Comparison of ENCODE assay signal across 15 cellular contexts in the genomic region with DNA sequence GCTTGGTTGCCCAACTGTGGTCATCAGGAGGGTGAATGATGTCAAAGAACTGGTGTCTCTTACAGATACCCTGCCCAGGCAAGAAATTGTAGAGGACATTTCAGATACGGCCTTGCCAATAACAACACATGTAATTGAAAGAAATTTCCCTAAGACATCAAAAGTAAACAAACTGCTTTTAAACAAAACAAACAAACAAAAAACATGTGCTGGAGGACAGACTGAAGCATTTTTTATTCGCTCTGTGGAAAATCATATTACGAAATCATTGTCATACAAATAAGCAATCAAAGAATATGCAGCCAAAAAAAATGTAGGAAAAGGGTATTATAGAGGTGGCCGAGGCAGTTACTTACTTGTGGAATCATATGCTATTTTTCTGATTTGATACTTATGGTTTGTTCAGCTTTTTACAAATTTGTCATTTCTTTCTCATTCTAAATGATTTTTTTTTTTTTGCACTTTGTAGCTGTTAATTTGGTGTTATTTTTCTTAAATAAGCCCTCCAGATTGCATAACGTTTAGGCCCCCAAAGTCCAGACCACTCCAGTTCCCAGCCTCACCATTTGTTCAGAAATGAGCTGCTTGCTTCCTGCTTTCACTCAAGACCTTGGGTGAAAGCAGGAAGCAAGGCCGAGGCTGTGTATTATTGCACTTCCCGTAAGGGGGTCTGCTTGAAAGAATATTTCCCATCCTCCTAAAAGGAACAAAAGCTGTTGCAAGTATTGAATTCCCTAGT. TPM values are rescaled to one million over a fixed set of nuclear protein-coding genes. Genes with fewer than 3 reads are reported as not detected.
DNase-seq lines count a peak whose midpoint lies in the region; ATAC-seq, FAIRE-seq and TF ChIP-seq lines count a peak whose summit lies in the region.
"Had no signal": no experiment of that assay in that cellular context is flagged by ENCODE, and none has a peak within 500 bp of the region (broad histone marks: within the 10 kb centered on the region; RNA-seq: fewer than 3 reads in every experiment).

No MANE protein-coding gene starts in this region.

- no peaks in the 10 kb centered on the region for H3K9me3 ChIP-seq in Loucy (ENCODE audit: insufficient read depth, low read depth, low read length)
- peaks cover 1% of the 10 kb centered on the region; the same call in 2 of the 3 replicates for H3K9me3 ChIP-seq in GM12878 (replicated peaks; ENCODE audit: control insufficient read depth, insufficient read depth, low read length)
- H3K9me3 ChIP-seq: uterus had no signal

- peak overlapping the region; percentile 39 for H2AFZ ChIP-seq in Loucy (ENCODE audit: low read length)
- peak overlapping the region; percentile 76 for H2AFZ ChIP-seq in GM12878 (ENCODE audit: control insufficient read depth, low read depth, low read length)
- H2AFZ ChIP-seq in GM23338 = no peak overlapping the region

- H3K9ac ChIP-seq in Loucy (ENCODE audit: low read depth, low read length, poor library complexity, severe bottlenecking) (no peak overlapping the region), GM12878 (ENCODE audit: control insufficient read depth, insufficient read depth, low read length) (no peak overlapping the region)

- intact Hi-C loops in activated naive CD4-positive, alpha-beta T cell treated with anti-CD3 and anti-CD28 coated beads for 36 hours (cut with micrococcal nuclease) = no loop called here
- intact Hi-C loops in GM12878 (cut with micrococcal nuclease; ENCODE audit: unreplicated experiment) = no loop called here

- RAD21 ChIA-PET in GM12878 (lab: Charles Lee; ENCODE audit: unreplicated experiment) = interaction anchor here (0.9 to 1.1 kb wide), 2 partner anchors 13 to 36 kb away, joined by 3 read pairs; no protein-coding TSS in a partner anchor

- H3K4me3 ChIP-seq in Loucy (ENCODE audit: low read length, poor library complexity, severe bottlenecking) (no peak overlapping the region), GM12878 (no peak overlapping the region), GM23338 (no peak overlapping the region)
- H3K4me3 ChIP-seq: dorsolateral prefrontal cortex, uterus had no signal

- POLR2A ChIA-PET in GM12878 (lab: Charles Lee) = interaction anchor here (0.6 to 1.0 kb wide), 3 partner anchors 12 to 76 kb away, joined by 4 to 6 read pairs (median 4); no protein-coding TSS in a partner anchor

- H3K27me3 Mint-ChIP-seq in activated naive CD4-positive, alpha-beta T cell treated with anti-CD3 and anti-CD28 coated beads for 36 hours (ENCODE audit: low read depth) = no peaks in the 10 kb centered on the region
- peaks cover 7% of the 10 kb centered on the region for H3K27me3 Mint-ChIP-seq in GM23338 (ENCODE audit: insufficient read depth, low read depth, poor library complexity)

- ATAC-seq in activated naive CD4-positive, alpha-beta T cell treated with anti-CD3 and anti-CD28 coated beads, Interleukin-2, amount 50 U/mL, for 72 hours = no peak
- ATAC-seq in GM12878 = no peak
- no peak for ATAC-seq in GM23338

- CTCF ChIA-PET in activated naive CD4-positive, alpha-beta T cell treated with anti-CD3 and anti-CD28 coated beads for 36 hours (lab: Charles Lee) = interaction anchor here (1.1 to 1.4 kb wide), 2 partner anchors 51 to 141 kb away, joined by 3 to 4 read pairs; no protein-coding TSS in a partner anchor
- CTCF ChIA-PET in GM12878 (lab: Yijun Ruan, JAX) = interaction anchor here (0.7 to 1.0 kb wide), 3 partner anchors 15 to 110 kb away, joined by 3 to 5 read pairs (median 4); no protein-coding TSS in a partner anchor

- no peak for TF ChIP-seq EP300 in GM12878 (IDR thresholded peaks at IDR 0.05; ENCODE audit: borderline replicate concordance in 1 of 2, control insufficient read depth in 1 of 2, low read depth in 2 of 2, low read length in 2 of 2)

- in situ Hi-C loops in GM12878 (cut with MboI) = no loop called here

- no peaks in the 10 kb centered on the region for H3K4me1 ChIP-seq in Loucy (ENCODE audit: insufficient read depth, low read length, poor library complexity, severe bottlenecking)
- no peaks in the 10 kb centered on the region; the same call in 1 of the 2 replicates for H3K4me1 ChIP-seq in GM12878 (ENCODE audit: control insufficient read depth, insufficient read depth, low read length)
- H3K4me1 ChIP-seq in GM23338 (ENCODE audit: insufficient read depth) = no peaks in the 10 kb centered on the region
- H3K4me1 ChIP-seq: uterus had no signal

- H3F3A ChIP-seq in Loucy (ENCODE audit: low read depth) (no peaks in the 10 kb centered on the region), GM23338 (replicated peaks; ENCODE audit: low read depth) (no peaks in the 10 kb centered on the region)

- DNase-seq in activated naive CD4-positive, alpha-beta T cell treated with anti-CD3 and anti-CD28 coated beads for 36 hours = no peak
- no peak for DNase-seq in activated naive CD4-positive, alpha-beta T cell treated with anti-CD3 and anti-CD28 coated beads, Interleukin-2, amount 50 U/mL, for 72 hours (ENCODE audit: low spot score in 2 of 2)
- no peak for DNase-seq in GM12878 (ENCODE audit: low read depth, low spot score)
- peak; percentile 17 for DNase-seq in pons (ENCODE audit: low spot score)
- DNase-seq in hippocampal formation (lab: John Stamatoyannopoulos, UW) = no peak
- DNase-seq in GM23338 (ENCODE audit: low spot score) = no peak
- DNase-seq in urothelium cell line (ENCODE audit: low spot score) = no peak
- DNase-seq: DMS79 treated with DMSO at 0.1 percent for 48 hours, NCI-H1694 treated with DMSO at 0.1 percent for 48 hours, NCI-H526 treated with DMSO at 0.1 percent for 48 hours, retina, uterus had no signal

- H3K4me2 ChIP-seq in Loucy (ENCODE audit: low read depth, low read length, poor library complexity, severe bottlenecking) (no peak overlapping the region), GM12878 (ENCODE audit: control insufficient read depth, insufficient read depth) (no peak overlapping the region), GM23338 (no peak overlapping the region)

- TF ChIP-seq CTCF in Loucy (conservative IDR thresholded peaks at IDR 0.05; ENCODE audit: low read length) = no peak
- no peak for TF ChIP-seq CTCF in GM12878 (IDR thresholded peaks at IDR 0.05 in 2 of 3, conservative IDR thresholded peaks at IDR 0.05 in 1 of 3; ENCODE audit: control insufficient read depth in 2 of 3, extremely low read depth in 1 of 3, insufficient read depth in 1 of 3, low read depth in 3 of 3, low read length in 3 of 3)
- no peak for TF ChIP-seq CTCF in GM23338 (conservative IDR thresholded peaks at IDR 0.05; ENCODE audit: low read depth in 2 of 2)

- no peak for FAIRE-seq in GM12878 (lab: Jason Lieb, UNC)
- FAIRE-seq in urothelium cell line (lab: Jason Lieb, UNC) = no peak
- FAIRE-seq: islet of Langerhans had no signal

- H3K27ac Mint-ChIP-seq in activated naive CD4-positive, alpha-beta T cell treated with anti-CD3 and anti-CD28 coated beads for 36 hours = peak overlapping the region; percentile 41
- peak overlapping the region in 1 of 2 donors; percentile 91 for H3K27ac Mint-ChIP-seq in activated naive CD4-positive, alpha-beta T cell treated with anti-CD3 and anti-CD28 coated beads, Interleukin-2, amount 50 U/mL, for 72 hours
- H3K27ac Mint-ChIP-seq in GM23338 = no peak overlapping the region

- H4K20me1 ChIP-seq in Loucy (ENCODE audit: insufficient read depth, low read length, poor library complexity, severe bottlenecking) (no peaks in the 10 kb centered on the region), GM12878 (ENCODE audit: control insufficient read depth, insufficient read depth) (no peaks in the 10 kb centered on the region), GM23338 (replicated peaks; ENCODE audit: insufficient read depth) (no peaks in the 10 kb centered on the region)

- no peaks in the 10 kb centered on the region for H3K27me3 ChIP-seq in Loucy (ENCODE audit: insufficient read depth, low read length, poor library complexity, severe bottlenecking)
- H3K27me3 ChIP-seq in GM12878 (replicated peaks in 1 of 2; ENCODE audit: control insufficient read depth in 2 of 2, insufficient read depth in 2 of 2, low read length in 1 of 2) = no peaks in the 10 kb centered on the region
- no peaks in the 10 kb centered on the region for H3K27me3 ChIP-seq in GM23338 (ENCODE audit: insufficient read depth)
- H3K27me3 ChIP-seq: dorsolateral prefrontal cortex, uterus had no signal

- 43% methylated on average over 7 of the region's 7 CpGs for WGBS in GM12878 (ENCODE audit: insufficient coverage, insufficient replicate concordance, low lambda C conversion rate, missing lambda C conversion rate)

- no peaks in the 10 kb centered on the region for H3K9me2 ChIP-seq in Loucy (replicated peaks; ENCODE audit: low read depth, low read length)
- H3K9me2 ChIP-seq in GM23338 (ENCODE audit: insufficient read depth) = peaks cover 4% of the 10 kb centered on the region; the same call in 1 of the 2 replicates

- SMC1A ChIA-PET in GM12878 (lab: Charles Lee; ENCODE audit: uncharacterized antibody, unreplicated experiment) = interaction anchor here (0.8 to 1.2 kb wide), 4 partner anchors 13 to 146 kb away, joined by 3 to 5 read pairs (median 3); no protein-coding TSS in a partner anchor

- no peaks in the 10 kb centered on the region for H3K36me3 ChIP-seq in Loucy (ENCODE audit: insufficient read depth, low read length)
- no peaks in the 10 kb centered on the region for H3K36me3 ChIP-seq in GM12878 (ENCODE audit: control insufficient read depth in 2 of 2, insufficient read depth in 2 of 2, low read length in 1 of 2)
- H3K36me3 ChIP-seq in GM23338 (ENCODE audit: insufficient read depth) = no peaks in the 10 kb centered on the region
- H3K36me3 ChIP-seq: uterus had no signal

- no TSS peak for BruUV-seq in GM12878 (replicated peaks; lab: Mats Ljungman, UMichigan)

- H3K9me3 Mint-ChIP-seq in activated naive CD4-positive, alpha-beta T cell treated with anti-CD3 and anti-CD28 coated beads for 36 hours = peaks cover 1% of the 10 kb centered on the region
- H3K9me3 Mint-ChIP-seq in activated naive CD4-positive, alpha-beta T cell treated with anti-CD3 and anti-CD28 coated beads, Interleukin-2, amount 50 U/mL, for 72 hours = peaks cover 0 to 15% of the 10 kb centered on the region in 2 donors
- peaks cover 3% of the 10 kb centered on the region; the same call in 1 of the 3 replicates for H3K9me3 Mint-ChIP-seq in GM23338

- no peak for TF ChIP-seq POLR2A in GM12878 (IDR thresholded peaks at IDR 0.05; ENCODE audit: low read depth, low read length)

- H3K27ac ChIP-seq in GM12878 (ENCODE audit: control insufficient read depth, insufficient read depth) (no peak overlapping the region), GM23338 (ENCODE audit: low read depth) (no peak overlapping the region)
- H3K27ac ChIP-seq: uterus had no signal

- H3K36me3 Mint-ChIP-seq in activated naive CD4-positive, alpha-beta T cell treated with anti-CD3 and anti-CD28 coated beads for 36 hours (ENCODE audit: low read depth) = no peaks in the 10 kb centered on the region
- peaks cover 0 to 17% of the 10 kb centered on the region in 2 donors for H3K36me3 Mint-ChIP-seq in activated naive CD4-positive, alpha-beta T cell treated with anti-CD3 and anti-CD28 coated beads, Interleukin-2, amount 50 U/mL, for 72 hours
- H3K36me3 Mint-ChIP-seq in GM23338 (ENCODE audit: low read depth) = no peaks in the 10 kb centered on the region; the same call in 2 of the 3 replicates

- H3K4me3 Mint-ChIP-seq in activated naive CD4-positive, alpha-beta T cell treated with anti-CD3 and anti-CD28 coated beads for 36 hours = no peak overlapping the region
- H3K4me3 Mint-ChIP-seq in GM23338 = no peak overlapping the region

- TF ChIP-seq RAD21 in GM12878 (IDR thresholded peaks at IDR 0.05; ENCODE audit: insufficient read depth, low read depth, low read length) = no peak

- H3K79me2 ChIP-seq in Loucy (ENCODE audit: insufficient read depth, low read length) (no peaks in the 10 kb centered on the region), GM12878 (ENCODE audit: control insufficient read depth, insufficient read depth, low read length) (no peaks in the 10 kb centered on the region), GM23338 (replicated peaks; ENCODE audit: insufficient read depth) (no peaks in the 10 kb centered on the region)

- H3K4me1 Mint-ChIP-seq in activated naive CD4-positive, alpha-beta T cell treated with anti-CD3 and anti-CD28 coated beads for 36 hours (ENCODE audit: low read depth) = peaks cover 31% of the 10 kb centered on the region
- no peaks in the 10 kb centered on the region; the same call in 2 of the 3 replicates for H3K4me1 Mint-ChIP-seq in GM23338

RNA-seq across cellular contexts. Expression of gene MYEOV, which starts 51.9 kb away (rescaled TPM):
- under 1 TPM in 1 of 2 experiments, not detected in 1; 0.35 TPM for total RNA-seq in activated naive CD4-positive, alpha-beta T cell treated with anti-CD3 and anti-CD28 coated beads for 36 hours
- not detected for total RNA-seq in activated naive CD4-positive, alpha-beta T cell treated with anti-CD3 and anti-CD28 coated beads, Interleukin-2, amount 50 U/mL, for 72 hours
- total RNA-seq in GM12878 (2013; cell fraction: nucleolus; rRNA removed) = 0.63 and 2.6 TPM in 2 replicates
- total RNA-seq in GM12878 (2014; rRNA removed) (0.40 TPM in 1 of 2 replicates, not detected in the other), GM12878 (2014; rRNA removed; fragmentation: Illumina TruSeq; extraction: Trizol) (0.13 TPM in 1 of 2 replicates, not detected in the other), GM12878 (2021) (0.18 and 0.53 TPM in 2 replicates)
- 0.10 TPM for polyA plus RNA-seq in GM12878 (2011; ENCODE audit: low read depth)
- polyA plus RNA-seq in GM12878 (2011; rRNA removed) (0.26 and 0.72 TPM in 2 replicates), GM12878 (2014; fragmentation: Illumina TruSeq; extraction: Trizol) (0.40 and 0.51 TPM in 2 replicates), GM12878 (2014; fragmentation: Nextera tagmentation; extraction: Ambion mirVana) (under 1 TPM in 1 of 2 experiments, not detected in 1; 0.05 TPM), GM12878 (2014; rRNA removed) (0.19 and 0.29 TPM in 2 replicates), GM12878 (2016; fragmentation: Nextera tagmentation; extraction: Ambion mirVana) (not detected), GM23338 (2016; fragmentation: Nextera tagmentation; extraction: Ambion mirVana) (0.19 TPM in 1 of 2 replicates, not detected in the other)
- polyA plus RNA-seq in GM12878 (2011; cell fraction: cytosol; rRNA removed) = 0.30 and 0.33 TPM in 2 replicates
- polyA plus RNA-seq in GM12878 (2011; cell fraction: nucleus; rRNA removed) = 0.44 and 0.73 TPM in 2 replicates
- 0.52 and 0.55 TPM in 2 replicates for polyA plus RNA-seq in GM12878 (2012)
- polyA minus RNA-seq in GM12878 (2011; rRNA and poly(A)+ RNA removed) = 0.22 and 0.57 TPM in 2 replicates
- polyA minus RNA-seq in GM12878 (2011; cell fraction: cytosol; rRNA and poly(A)+ RNA removed) = not detected in 2 replicates
- 0.73 TPM in 1 of 2 replicates, not detected in the other for polyA minus RNA-seq in GM12878 (2011; cell fraction: nucleus; rRNA and poly(A)+ RNA removed)
- total RNA-seq in GM23338 (2014; rRNA removed; shearing (Covaris generic)) = 0.14 and 0.70 TPM in 2 replicates
